Comparison of ENCODE assay signal across 34 cellular contexts in genomic region chr20:51489611-51490010, GRCh38. TPM values are rescaled to one million over a fixed set of nuclear protein-coding genes. Genes with fewer than 3 reads are reported as not detected.
DNase-seq lines count a peak whose midpoint lies in the region; ATAC-seq and TF ChIP-seq lines count a peak whose summit lies in the region.
"Had no signal": no experiment of that assay in that cellular context is flagged by ENCODE, and none has a peak within 500 bp of the region (broad histone marks: within the 10 kb centered on the region; RNA-seq: fewer than 3 reads in every experiment).

No MANE protein-coding gene starts in this region.

- no peak for TF ChIP-seq CTCF in activated CD8-positive, alpha-beta T cell treated with anti-CD3 and anti-CD28 coated beads for 36 hours (IDR thresholded peaks at IDR 0.05)

- POLR2A ChIA-PET in activated CD4-positive, alpha-beta memory T cell treated with anti-CD3 and anti-CD28 coated beads for 36 hours (lab: Charles Lee): interaction anchor here (0.7 kb wide), 1 partner anchor 8 kb away, joined by 3 read pairs; no protein-coding TSS in a partner anchor
- POLR2A ChIA-PET in activated CD4-positive, alpha-beta memory T cell treated with anti-CD3 and anti-CD28 coated beads, Interleukin-2, amount 10 ng/mL, durations not matched to agents 7 days and 5 days (lab: Charles Lee): interaction anchor here (0.6 kb wide), 1 partner anchor 67 kb away, joined by 3 read pairs; no protein-coding TSS in a partner anchor
- POLR2A ChIA-PET in CD4-positive, alpha-beta memory T cell (lab: Charles Lee; ENCODE audit: partially characterized antibody): no interaction called here
- POLR2A ChIA-PET in activated CD8-positive, alpha-beta T cell treated with anti-CD3 and anti-CD28 coated beads for 36 hours (lab: Charles Lee): interaction anchor here (1.3 kb wide), 1 partner anchor 33 kb away, joined by 4 read pairs; no protein-coding TSS in a partner anchor

- H3K36me3 ChIP-seq in CD4-positive, alpha-beta memory T cell (ENCODE audit: insufficient read depth, low read length): peaks cover 17% of the 10 kb centered on the region
- H3K36me3 ChIP-seq: colonic mucosa, left ventricle myocardium inferior, SJSA1, thyroid gland, uterus had no signal

- H3K27ac Mint-ChIP-seq in activated CD4-positive, alpha-beta memory T cell treated with anti-CD3 and anti-CD28 coated beads for 36 hours: peak overlapping the region; percentile 35
- no peak overlapping the region for H3K27ac Mint-ChIP-seq in activated CD4-positive, alpha-beta memory T cell treated with anti-CD3 and anti-CD28 coated beads, Interleukin-2, amount 10 ng/mL, durations not matched to agents 7 days and 5 days
- peak overlapping the region in 4 of 7 donors; percentile 8 to 52 (median 50) for H3K27ac Mint-ChIP-seq in CD4-positive, alpha-beta memory T cell
- H3K27ac Mint-ChIP-seq in activated CD8-positive, alpha-beta T cell treated with anti-CD3 and anti-CD28 coated beads for 36 hours: peak overlapping the region; percentile 40
- H3K27ac Mint-ChIP-seq: CD14-positive monocyte, HFFc6 had no signal

- no peaks in the 10 kb centered on the region for H3K9me3 ChIP-seq in CD4-positive, alpha-beta memory T cell (ENCODE audit: control insufficient read depth in 1 of 2, low read length in 2 of 2)
- H3K9me3 ChIP-seq: colonic mucosa, left ventricle myocardium inferior, spleen, thyroid gland, uterus had no signal

- no peak overlapping the region for H3K4me3 ChIP-seq in CD4-positive, alpha-beta memory T cell (ENCODE audit: low read length in 2 of 2)
- H3K4me3 ChIP-seq: colonic mucosa, K562, left ventricle myocardium inferior, SJSA1, spleen, thyroid gland, uterus had no signal

- peaks cover 47% of the 10 kb centered on the region for H3K4me1 ChIP-seq in CD4-positive, alpha-beta memory T cell (ENCODE audit: insufficient read depth, low read length)
- H3K4me1 ChIP-seq: colonic mucosa, parathyroid adenoma had no signal

- intact Hi-C loops in activated CD4-positive, alpha-beta memory T cell treated with anti-CD3 and anti-CD28 coated beads for 36 hours (cut with micrococcal nuclease): no loop called here
- intact Hi-C loops in CD4-positive, alpha-beta memory T cell (cut with micrococcal nuclease): no loop called here
- intact Hi-C loops in activated CD8-positive, alpha-beta T cell treated with anti-CD3 and anti-CD28 coated beads for 36 hours (cut with micrococcal nuclease): no loop called here
- intact Hi-C loops in Right ventricle myocardium inferior (cut with DNase I): loop anchor here (2.0 to 10.0 kb wide), 3 partner anchors 33 to 102 kb away; no protein-coding TSS in a partner anchor

- no peak overlapping the region for H3K27ac ChIP-seq in CD4-positive, alpha-beta memory T cell (ENCODE audit: low read depth, low read length)
- H3K27ac ChIP-seq: colonic mucosa, left ventricle myocardium inferior, parathyroid adenoma, SJSA1, spleen, thyroid gland, uterus had no signal

- H3K27me3 ChIP-seq in CD4-positive, alpha-beta memory T cell (ENCODE audit: insufficient read depth, low read length): no peaks in the 10 kb centered on the region
- H3K27me3 ChIP-seq: colonic mucosa, spleen, thyroid gland, uterus had no signal

- DNase-seq in activated CD4-positive, alpha-beta memory T cell treated with anti-CD3 and anti-CD28 coated beads for 36 hours: no peak
- no peak for DNase-seq in activated CD4-positive, alpha-beta memory T cell treated with anti-CD3 and anti-CD28 coated beads, Interleukin-2, amount 10 ng/mL, durations not matched to agents 7 days and 5 days
- DNase-seq in CD4-positive, alpha-beta memory T cell: peak in 1 of 5 donors; percentile 8
- DNase-seq in activated CD8-positive, alpha-beta T cell treated with anti-CD3 and anti-CD28 coated beads for 36 hours: no peak
- DNase-seq in kidney tubule cell (ENCODE audit: low spot score): peak; percentile 13
- DNase-seq in Right ventricle myocardium inferior (ENCODE audit: missing footprints): no peak
- DNase-seq: activated CD4-positive, alpha-beta T cell treated with anti-CD3 and anti-CD28 coated beads, Interleukin-2, amount 50 U/mL, for 4 hours; activated gamma-delta T cell treated with Interleukin-2 at 50 U/mL for 16 hours; anterior cingulate cortex; colonic mucosa; DND-41; effector CD8-positive, alpha-beta T cell; GF-D8; HFFc6; islet precursor cell; left ventricle myocardium inferior; mesenchymal stem cell; NCI-H1092 treated with DMSO at 0.1 percent for 48 hours; NCI-H187; NCI-H446 treated with DMSO at 0.1 percent for 48 hours; NCI-H774; retina; stimulated activated CD4-positive, alpha-beta T cell treated with anti-CD3 and anti-CD28 coated beads, Interleukin-2, amount 100 ng/mL, for 24 hours; stimulated activated CD8-positive, alpha-beta memory T cell treated with anti-CD3 and anti-CD28 coated beads, Interleukin-4, amount 100 ng/mL, for 48 hours; T1000; thyroid gland; uterus had no signal

- no peaks in the 10 kb centered on the region for H3K27me3 Mint-ChIP-seq in activated CD4-positive, alpha-beta memory T cell treated with anti-CD3 and anti-CD28 coated beads for 36 hours
- no peaks in the 10 kb centered on the region for H3K27me3 Mint-ChIP-seq in activated CD4-positive, alpha-beta memory T cell treated with anti-CD3 and anti-CD28 coated beads, Interleukin-2, amount 10 ng/mL, durations not matched to agents 7 days and 5 days
- H3K27me3 Mint-ChIP-seq in CD4-positive, alpha-beta memory T cell: no peaks in the 10 kb centered on the region
- no peaks in the 10 kb centered on the region for H3K27me3 Mint-ChIP-seq in activated CD8-positive, alpha-beta T cell treated with anti-CD3 and anti-CD28 coated beads for 36 hours

- no peaks in the 10 kb centered on the region for H3K9me3 Mint-ChIP-seq in activated CD4-positive, alpha-beta memory T cell treated with anti-CD3 and anti-CD28 coated beads for 36 hours
- no peaks in the 10 kb centered on the region for H3K9me3 Mint-ChIP-seq in activated CD4-positive, alpha-beta memory T cell treated with anti-CD3 and anti-CD28 coated beads, Interleukin-2, amount 10 ng/mL, durations not matched to agents 7 days and 5 days
- peaks cover 0 to 2% (median 0%) of the 10 kb centered on the region in 8 donors for H3K9me3 Mint-ChIP-seq in CD4-positive, alpha-beta memory T cell
- H3K9me3 Mint-ChIP-seq in activated CD8-positive, alpha-beta T cell treated with anti-CD3 and anti-CD28 coated beads for 36 hours: no peaks in the 10 kb centered on the region
- H3K9me3 Mint-ChIP-seq: HFFc6 had no signal

- peaks cover 93% of the 10 kb centered on the region for H3K4me1 Mint-ChIP-seq in activated CD4-positive, alpha-beta memory T cell treated with anti-CD3 and anti-CD28 coated beads for 36 hours (ENCODE audit: low read depth)
- peaks cover 74% of the 10 kb centered on the region for H3K4me1 Mint-ChIP-seq in activated CD4-positive, alpha-beta memory T cell treated with anti-CD3 and anti-CD28 coated beads, Interleukin-2, amount 10 ng/mL, durations not matched to agents 7 days and 5 days
- H3K4me1 Mint-ChIP-seq in CD4-positive, alpha-beta memory T cell: peaks cover 53 to 93% (median 73%) of the 10 kb centered on the region in 4 donors
- peaks cover 90% of the 10 kb centered on the region for H3K4me1 Mint-ChIP-seq in activated CD8-positive, alpha-beta T cell treated with anti-CD3 and anti-CD28 coated beads for 36 hours (ENCODE audit: low read depth)

- H3K4me3 Mint-ChIP-seq in activated CD4-positive, alpha-beta memory T cell treated with anti-CD3 and anti-CD28 coated beads for 36 hours: no peak overlapping the region
- no peak overlapping the region for H3K4me3 Mint-ChIP-seq in activated CD4-positive, alpha-beta memory T cell treated with anti-CD3 and anti-CD28 coated beads, Interleukin-2, amount 10 ng/mL, durations not matched to agents 7 days and 5 days
- no peak overlapping the region for H3K4me3 Mint-ChIP-seq in CD4-positive, alpha-beta memory T cell
- no peak overlapping the region for H3K4me3 Mint-ChIP-seq in activated CD8-positive, alpha-beta T cell treated with anti-CD3 and anti-CD28 coated beads for 36 hours
- H3K4me3 Mint-ChIP-seq: CD14-positive monocyte, HFFc6 had no signal

- peaks cover 66% of the 10 kb centered on the region for H3K36me3 Mint-ChIP-seq in activated CD4-positive, alpha-beta memory T cell treated with anti-CD3 and anti-CD28 coated beads for 36 hours
- peaks cover 85% of the 10 kb centered on the region for H3K36me3 Mint-ChIP-seq in activated CD4-positive, alpha-beta memory T cell treated with anti-CD3 and anti-CD28 coated beads, Interleukin-2, amount 10 ng/mL, durations not matched to agents 7 days and 5 days (ENCODE audit: low read depth)
- peaks cover 65 to 79% of the 10 kb centered on the region in 2 donors for H3K36me3 Mint-ChIP-seq in CD4-positive, alpha-beta memory T cell
- H3K36me3 Mint-ChIP-seq in activated CD8-positive, alpha-beta T cell treated with anti-CD3 and anti-CD28 coated beads for 36 hours (ENCODE audit: low read depth): peaks cover 82% of the 10 kb centered on the region

- CTCF ChIA-PET in activated CD4-positive, alpha-beta memory T cell treated with anti-CD3 and anti-CD28 coated beads for 36 hours (lab: Charles Lee): no interaction called here
- CTCF ChIA-PET in activated CD4-positive, alpha-beta memory T cell treated with anti-CD3 and anti-CD28 coated beads, Interleukin-2, amount 10 ng/mL, durations not matched to agents 7 days and 5 days (lab: Charles Lee): no interaction called here
- CTCF ChIA-PET in CD4-positive, alpha-beta memory T cell (lab: Charles Lee; ENCODE audit: partially characterized antibody): no interaction called here
- CTCF ChIA-PET in activated CD8-positive, alpha-beta T cell treated with anti-CD3 and anti-CD28 coated beads for 36 hours (lab: Charles Lee): interaction anchor here (0.9 kb wide), 1 partner anchor 23 kb away, joined by 3 read pairs; no protein-coding TSS in a partner anchor

- ATAC-seq in activated CD8-positive, alpha-beta T cell treated with anti-CD3 and anti-CD28 coated beads for 36 hours: no peak
- no peak for ATAC-seq in HG02642 (IDR thresholded peaks at IDR 0.05; ENCODE audit: poor library complexity, unreplicated experiment)
- no peak for ATAC-seq in GM21447 (IDR thresholded peaks at IDR 0.05; ENCODE audit: unreplicated experiment)
- no peak for ATAC-seq in Right ventricle myocardium inferior
- ATAC-seq: K562 had no signal

RNA-seq across cellular contexts. Expression of gene NFATC2, which starts 52.9 kb away (rescaled TPM):
- total RNA-seq in activated CD4-positive, alpha-beta memory T cell treated with anti-CD3 and anti-CD28 coated beads for 36 hours: 10 to 100 TPM; 35.8 to 36.5 TPM
- total RNA-seq in activated CD4-positive, alpha-beta memory T cell treated with anti-CD3 and anti-CD28 coated beads, Interleukin-2, amount 10 ng/mL, durations not matched to agents 7 days and 5 days: 10 to 100 TPM; 53.3 to 56.9 TPM
- 10 to 100 TPM; 64.9 to 71.6 TPM for total RNA-seq in CD4-positive, alpha-beta memory T cell
- 10 to 100 TPM; 14.0 to 42.4 TPM for polyA plus RNA-seq in CD4-positive, alpha-beta memory T cell
- total RNA-seq in activated CD8-positive, alpha-beta T cell treated with anti-CD3 and anti-CD28 coated beads for 36 hours: 10 to 100 TPM; 38.3 to 40.9 TPM
- 2.1 TPM for total RNA-seq in Right ventricle myocardium inferior
- total RNA-seq: SJSA1 had no signal

Comparison
In these comparisons a context has a peak if more than half of its experiments do, and no peak if none do; other contexts are left out.
1. RNA of gene NFATC2, which starts 52.9 kb away (total RNA-seq): 64.9 to 71.6 TPM in CD4-positive, alpha-beta memory T cell, 53.3 to 56.9 TPM in activated CD4-positive, alpha-beta memory T cell treated with anti-CD3 and anti-CD28 coated beads, Interleukin-2, amount 10 ng/mL, durations not matched to agents 7 days and 5 days, 38.3 to 40.9 TPM in activated CD8-positive, alpha-beta T cell treated with anti-CD3 and anti-CD28 coated beads for 36 hours and 35.8 to 36.5 TPM in activated CD4-positive, alpha-beta memory T cell treated with anti-CD3 and anti-CD28 coated beads for 36 hours; 2.1 TPM in Right ventricle myocardium inferior (single experiment); every median in the first group is over 10 times any median in the second.